In the genomic region with DNA sequence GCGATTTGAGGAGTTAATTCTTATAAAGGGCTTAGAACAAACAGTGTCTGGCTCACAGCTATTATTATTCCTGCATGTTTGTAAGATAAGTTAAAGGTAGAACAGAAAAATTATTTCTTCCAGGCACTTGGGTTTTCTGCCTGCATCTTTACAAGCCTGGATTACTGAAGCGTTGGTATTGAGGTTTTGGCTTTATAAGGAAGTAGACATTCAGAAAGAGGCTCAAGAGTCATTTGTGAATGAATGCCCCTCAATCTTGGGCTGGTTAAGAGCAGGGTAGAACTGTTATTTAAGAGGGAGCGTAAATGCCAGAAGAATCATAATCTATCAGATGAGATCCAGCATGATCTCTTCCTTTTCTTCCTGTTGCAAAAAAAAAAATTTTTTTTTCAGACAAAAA, we compare ENCODE assay signal across 10 cellular contexts.
DNase-seq lines count a peak whose midpoint lies in the region; ATAC-seq and TF ChIP-seq lines count a peak whose summit lies in the region.
"Had no signal": no experiment of that assay in that cellular context is flagged by ENCODE, and none has a peak within 500 bp of the region (broad histone marks: within the 10 kb centered on the region; RNA-seq: fewer than 3 reads in every experiment).

No MANE protein-coding gene starts in this region.

- H3K27me3 ChIP-seq in Panc1 (ENCODE audit: control insufficient read depth, insufficient read depth, low read length) (no peaks in the 10 kb centered on the region), iPS-20b (ENCODE audit: insufficient read depth, low read length) (peaks cover 11% of the 10 kb centered on the region), suprapubic skin (no peaks in the 10 kb centered on the region)
- H3K27me3 ChIP-seq: right lobe of liver had no signal

- POLR2A ChIA-PET in Panc1 (lab: Charles Lee) = interaction anchor here (0.7 kb wide), 1 partner anchor 82 kb away, joined by 7 read pairs; no protein-coding TSS in a partner anchor

- H3K27ac ChIP-seq in Panc1 (ENCODE audit: low read length) = peak overlapping the region; percentile 57
- H3K27ac ChIP-seq in iPS-20b (ENCODE audit: low read length) = peak overlapping the region; percentile 3
- peak overlapping the region; percentile 99 for H3K27ac ChIP-seq in suprapubic skin

- TF ChIP-seq EP300 in suprapubic skin (IDR thresholded peaks at IDR 0.05) = no peak

- TF ChIP-seq CTCF in Panc1 (IDR thresholded peaks at IDR 0.05) (no peak), suprapubic skin (IDR thresholded peaks at IDR 0.05) (no peak)

- H3K9ac ChIP-seq in iPS-20b (ENCODE audit: low read depth, low read length) = peak overlapping the region; percentile 26; the same call in 1 of the 2 replicates

- in situ Hi-C loops in Panc1 (cut with HindIII; ENCODE audit: low pct_unique_long_range_greater_than_20kb, low sequenced_read_pairs) = no loop called here

- intact Hi-C loops in Panc1 (cut with micrococcal nuclease; ENCODE audit: unreplicated experiment) = no loop called here
- intact Hi-C loops in posterior cingulate gyrus (cut with DNase I) = no loop called here

- TF ChIP-seq POLR2A in suprapubic skin (IDR thresholded peaks at IDR 0.05) = no peak

- H3K4me1 ChIP-seq in Panc1 (ENCODE audit: control insufficient read depth, insufficient read depth, low read length) (peaks cover 20% of the 10 kb centered on the region), iPS-20b (ENCODE audit: insufficient read depth, low read length) (peaks cover 17% of the 10 kb centered on the region; the same call in 1 of the 2 replicates), suprapubic skin (peaks cover 24% of the 10 kb centered on the region)

- H3K9me3 ChIP-seq in Panc1 (ENCODE audit: control insufficient read depth, insufficient read depth, low read depth, low read length) (no peaks in the 10 kb centered on the region), iPS-20b (ENCODE audit: insufficient read depth, low read depth, low read length) (no peaks in the 10 kb centered on the region), suprapubic skin (no peaks in the 10 kb centered on the region)
- H3K9me3 ChIP-seq: A549, right lobe of liver had no signal

- H3K36me3 ChIP-seq in Panc1 (ENCODE audit: control insufficient read depth, insufficient read depth, low read length) = no peaks in the 10 kb centered on the region
- H3K36me3 ChIP-seq in iPS-20b (ENCODE audit: insufficient read depth, low read depth, low read length) = no peaks in the 10 kb centered on the region
- no peaks in the 10 kb centered on the region for H3K36me3 ChIP-seq in suprapubic skin
- H3K36me3 ChIP-seq: right lobe of liver had no signal

- no peak overlapping the region for H3K4me3 ChIP-seq in Panc1 (ENCODE audit: low read depth in 2 of 2, low read length in 2 of 2)
- H3K4me3 ChIP-seq in iPS-20b (ENCODE audit: low read length) = peak overlapping the region; percentile 13
- H3K4me3 ChIP-seq in suprapubic skin = no peak overlapping the region
- H3K4me3 ChIP-seq: A549 had no signal

- BruUV-seq in Panc1 (replicated peaks; lab: Mats Ljungman, UMichigan) = no TSS peak

- ATAC-seq in Panc1 (no peak), HG02885 (IDR thresholded peaks at IDR 0.05; ENCODE audit: poor library complexity, unreplicated experiment) (no peak)
- ATAC-seq: A549, right lobe of liver had no signal

- DNase-seq in SKM-1 treated with dmso at 0.1 percent for 144 hours (lab: John Stamatoyannopoulos, UW; ENCODE audit: unreplicated experiment) = peak; percentile 15
- no peak for DNase-seq in SKM-1 (lab: John Stamatoyannopoulos, UW; ENCODE audit: unreplicated experiment)
- no peak for DNase-seq in Panc1 (ENCODE audit: low read depth, low spot score)
- DNase-seq in suprapubic skin (ENCODE audit: low spot score in 2 of 2) = no peak
- DNase-seq in NCI-H1092 (lab: John Stamatoyannopoulos, UW) = no peak
- DNase-seq in posterior cingulate gyrus = no peak
- DNase-seq: right lobe of liver had no signal

- CTCF ChIA-PET in Panc1 (lab: Charles Lee) = no interaction called here

- WGBS in suprapubic skin = 63% methylated on average over 3 of the region's 3 CpGs

Comparison
In these comparisons a context has a peak if more than half of its experiments do, and no peak if none do; other contexts are left out.
1. H3K27ac ChIP-seq: peak in every context shown above with its lines; median percentile 99 in suprapubic skin; 57 in Panc1; 3 in iPS-20b.